ENCODE assay signal across 9 cellular contexts in the genomic region with DNA sequence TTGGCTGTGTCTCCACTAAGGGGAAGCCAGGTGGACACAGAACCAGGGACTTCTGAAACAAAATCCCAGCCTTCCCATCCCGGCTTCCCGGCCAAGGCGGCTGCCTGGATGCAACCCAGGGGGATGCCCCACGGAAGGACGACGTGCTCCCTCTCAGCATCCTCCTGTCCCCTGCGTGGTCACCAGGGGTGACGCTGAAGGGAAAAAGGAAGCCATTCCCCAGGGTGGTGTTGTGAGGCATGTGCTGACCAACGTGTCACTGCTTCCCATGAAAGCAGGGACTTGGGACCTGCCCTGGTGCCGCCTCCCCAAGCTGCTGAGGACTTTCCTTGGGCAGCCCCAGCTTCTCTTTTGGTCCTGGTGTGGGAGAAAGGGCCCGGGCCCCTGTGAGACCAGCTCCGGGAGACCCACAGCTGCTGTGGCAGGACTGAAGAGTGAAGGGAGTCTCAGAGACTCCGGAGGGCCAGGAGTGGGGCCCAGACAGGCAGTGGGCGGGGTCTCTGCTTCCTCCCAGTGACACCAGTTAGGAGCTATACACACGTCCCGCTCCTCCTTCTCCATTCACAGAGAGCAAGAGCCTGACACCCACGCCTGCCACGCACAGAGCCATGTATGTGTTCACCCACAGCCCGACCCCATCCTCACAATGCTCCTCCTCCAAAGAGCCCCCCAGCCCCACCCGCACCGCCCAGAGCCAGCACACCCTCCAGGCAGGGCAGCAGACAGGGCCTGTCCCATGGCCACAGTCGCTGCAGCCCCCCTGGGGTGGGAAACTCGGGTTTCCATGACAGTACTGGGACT.
A peak's percentile ranks its signal among the peaks of the same experiment; 100 is the strongest.
DNase-seq lines count a peak whose midpoint lies in the region; ATAC-seq and TF ChIP-seq lines count a peak whose summit lies in the region.
"Had no signal": no experiment of that assay in that cellular context is flagged by ENCODE, and none has a peak within 500 bp of the region (broad histone marks: within the 10 kb centered on the region; RNA-seq: fewer than 3 reads in every experiment).

No MANE protein-coding gene starts in this region.

- H4K5ac ChIP-seq in mesendoderm (ENCODE audit: low read length), result no peak overlapping the region

- H3K79me1 ChIP-seq in mesendoderm (ENCODE audit: low read length), result no peaks in the 10 kb centered on the region

- no peak for TF ChIP-seq EP300 in upper lobe of left lung (IDR thresholded peaks at IDR 0.05)

- 50 to 52% methylated on average over 2 to 23 of the region's 23 CpGs for WGBS in body of pancreas, 2 donors
- WGBS in mesendoderm (ENCODE audit: extremely low coverage, insufficient coverage, low lambda C conversion rate), result no CpG with 5 or more reads among the region's 23 CpGs
- WGBS in upper lobe of left lung, 2 donors, result 27 to 49% methylated on average over 8 to 22 of the region's 23 CpGs

- no peak overlapping the region for H3K9ac ChIP-seq in mesendoderm (ENCODE audit: low read length)

- H3K9me3 ChIP-seq in body of pancreas (no peaks in the 10 kb centered on the region), upper lobe of left lung (peaks cover 5 to 12% (median 8%) of the 10 kb centered on the region in 4 donors)

- H3K27ac Mint-ChIP-seq in activated naive CD4-positive, alpha-beta T cell treated with anti-CD3 and anti-CD28 coated beads, Interleukin-2, amount 10 ng/mL, durations not matched to agents 7 days and 5 days, result no peak overlapping the region

- H2BK5ac ChIP-seq in mesendoderm (ENCODE audit: low read length), result no peak overlapping the region

- H3K27ac ChIP-seq in body of pancreas, result peak overlapping the region; percentile 2 to 65 (median 53)
- H3K27ac ChIP-seq in mesendoderm (ENCODE audit: low read depth, low read length), result no peak overlapping the region
- H3K27ac ChIP-seq in upper lobe of left lung, result peak overlapping the region in 3 of 4 donors; percentile 70 to 75 (median 73)

- TF ChIP-seq CTCF in body of pancreas (IDR thresholded peaks at IDR 0.05) (no peak), upper lobe of left lung (IDR thresholded peaks at IDR 0.05) (no peak)

- H3K4me2 ChIP-seq in mesendoderm (ENCODE audit: low read length), result no peak overlapping the region

- DNase-seq in activated naive CD4-positive, alpha-beta T cell treated with anti-CD3 and anti-CD28 coated beads, Interleukin-2, amount 10 ng/mL, durations not matched to agents 7 days and 5 days, result no peak
- no peak for DNase-seq in activated naive CD4-positive, alpha-beta T cell treated with Interleukin-2 at 50 U/mL for 16 hours
- DNase-seq in body of pancreas (no peak), mesendoderm (peak; percentile 40), upper lobe of left lung (no peak), NOMO-1 treated with dmso at 0.1 percent for 144 hours (lab: John Stamatoyannopoulos, UW; ENCODE audit: unreplicated experiment) (no peak)
- DNase-seq: NCI-H524 had no signal

- no peaks in the 10 kb centered on the region for H3K36me3 ChIP-seq in body of pancreas (replicated peaks in 1 of 2; ENCODE audit: insufficient read depth in 1 of 2, low read depth in 2 of 2)
- no peaks in the 10 kb centered on the region for H3K36me3 ChIP-seq in mesendoderm (ENCODE audit: control insufficient read depth, insufficient read depth, low read length)
- H3K36me3 ChIP-seq in upper lobe of left lung, result no peaks in the 10 kb centered on the region

- no peak overlapping the region for H3K4me3 ChIP-seq in body of pancreas
- no peak overlapping the region for H3K4me3 ChIP-seq in mesendoderm (ENCODE audit: low read length)
- H3K4me3 ChIP-seq in upper lobe of left lung, result peak overlapping the region in 2 of 4 donors; percentile 50 to 51

- H2BK120ac ChIP-seq in mesendoderm (ENCODE audit: low read depth, low read length), result no peak overlapping the region

- ATAC-seq in body of pancreas (no peak), upper lobe of left lung (ENCODE audit: low FRiP score in 2 of 2) (peak; percentile 8 to 25), GM21367 (IDR thresholded peaks at IDR 0.05; ENCODE audit: unreplicated experiment) (no peak), GM21529 (IDR thresholded peaks at IDR 0.05; ENCODE audit: unreplicated experiment) (no peak)

- peaks cover 10% of the 10 kb centered on the region for H3K36me3 Mint-ChIP-seq in activated naive CD4-positive, alpha-beta T cell treated with anti-CD3 and anti-CD28 coated beads, Interleukin-2, amount 10 ng/mL, durations not matched to agents 7 days and 5 days

- no peak overlapping the region for H2AK5ac ChIP-seq in mesendoderm (ENCODE audit: low read length)

- CTCF ChIA-PET in activated naive CD4-positive, alpha-beta T cell treated with anti-CD3 and anti-CD28 coated beads, Interleukin-2, amount 10 ng/mL, durations not matched to agents 7 days and 5 days (lab: Charles Lee), result no interaction called here

- peaks cover 18% of the 10 kb centered on the region for H3K4me1 ChIP-seq in body of pancreas
- H3K4me1 ChIP-seq in mesendoderm (ENCODE audit: control insufficient read depth, low read depth, low read length), result no peaks in the 10 kb centered on the region
- peaks cover 7 to 25% (median 15%) of the 10 kb centered on the region in 4 donors for H3K4me1 ChIP-seq in upper lobe of left lung

- H3K4ac ChIP-seq in mesendoderm (ENCODE audit: low read depth, low read length), result no peak overlapping the region

- H3K56ac ChIP-seq in mesendoderm (ENCODE audit: low read length), result peak overlapping the region; percentile 2

- H3K4me3 Mint-ChIP-seq in activated naive CD4-positive, alpha-beta T cell treated with anti-CD3 and anti-CD28 coated beads, Interleukin-2, amount 10 ng/mL, durations not matched to agents 7 days and 5 days, result peak overlapping the region; percentile 39

- intact Hi-C loops in body of pancreas (cut with DNase I), result loop anchor here (10.0 kb wide), 1 partner anchor 186 kb away; no protein-coding TSS in a partner anchor

- H2BK15ac ChIP-seq in mesendoderm (replicated peaks; ENCODE audit: low read depth), result no peak overlapping the region

- H3K9me3 Mint-ChIP-seq in activated naive CD4-positive, alpha-beta T cell treated with anti-CD3 and anti-CD28 coated beads, Interleukin-2, amount 10 ng/mL, durations not matched to agents 7 days and 5 days, result peaks cover 13% of the 10 kb centered on the region

- H3K27me3 ChIP-seq in body of pancreas (no peaks in the 10 kb centered on the region), mesendoderm (ENCODE audit: insufficient read depth, low read length, poor library complexity) (no peaks in the 10 kb centered on the region), upper lobe of left lung (peaks cover 0 to 27% (median 13%) of the 10 kb centered on the region in 4 donors)

- no peak overlapping the region for H3K18ac ChIP-seq in mesendoderm (ENCODE audit: low read length)

- H3K23ac ChIP-seq in mesendoderm (ENCODE audit: low read length), result no peak overlapping the region

- TF ChIP-seq POLR2A in body of pancreas (IDR thresholded peaks at IDR 0.05), result no peak
- no peak for TF ChIP-seq POLR2A in upper lobe of left lung (IDR thresholded peaks at IDR 0.05)

- H3K27me3 Mint-ChIP-seq in activated naive CD4-positive, alpha-beta T cell treated with anti-CD3 and anti-CD28 coated beads, Interleukin-2, amount 10 ng/mL, durations not matched to agents 7 days and 5 days, result peaks cover 84% of the 10 kb centered on the region

- no peaks in the 10 kb centered on the region for H3K79me2 ChIP-seq in mesendoderm (ENCODE audit: control insufficient read depth, insufficient read depth, low read length)

- H4K8ac ChIP-seq in mesendoderm (ENCODE audit: low read depth, low read length), result no peak overlapping the region

- H3K4me1 Mint-ChIP-seq in activated naive CD4-positive, alpha-beta T cell treated with anti-CD3 and anti-CD28 coated beads, Interleukin-2, amount 10 ng/mL, durations not matched to agents 7 days and 5 days, result peaks cover 11% of the 10 kb centered on the region

Comparison
In these comparisons a context has a peak if more than half of its experiments do, and no peak if none do; other contexts are left out.
1. ATAC-seq: peak in upper lobe of left lung (2 of 2); none in body of pancreas (single experiment), GM21367 (single experiment) and GM21529 (single experiment).